In genomic region chr16:87964049-87964448, GRCh38 we compare ENCODE assay signal across 9 cellular contexts. TPM values are rescaled to one million over a fixed set of nuclear protein-coding genes. Genes with fewer than 3 reads are reported as not detected.
DNase-seq lines count a peak whose midpoint lies in the region; ATAC-seq and TF ChIP-seq lines count a peak whose summit lies in the region.
"Had no signal": no experiment of that assay in that cellular context is flagged by ENCODE, and none has a peak within 500 bp of the region (broad histone marks: within the 10 kb centered on the region; RNA-seq: fewer than 3 reads in every experiment).

No MANE protein-coding gene starts in this region.

- H3K36me3 ChIP-seq in CD4-positive, CD25-positive, alpha-beta regulatory T cell (ENCODE audit: control insufficient read depth, insufficient read depth, low read length) = peaks cover 4% of the 10 kb centered on the region
- H3K36me3 ChIP-seq in neural progenitor cell = no peaks in the 10 kb centered on the region

- DNase-seq in CD4-positive, CD25-positive, alpha-beta regulatory T cell = no peak
- no peak for DNase-seq in HFFc6
- no peak for DNase-seq in neural progenitor cell (ENCODE audit: low spot score)
- DNase-seq in NCI-H187 treated with DMSO at 0.1 percent for 48 hours (lab: John Stamatoyannopoulos, UW) = no peak
- no peak for DNase-seq in GOT3 (lab: John Stamatoyannopoulos, UW)
- no peak for DNase-seq in lower leg skin (ENCODE audit: low spot score in 2 of 2)
- DNase-seq: small intestine had no signal

- no peaks in the 10 kb centered on the region for H3K9me3 Mint-ChIP-seq in CD4-positive, CD25-positive, alpha-beta regulatory T cell
- H3K9me3 Mint-ChIP-seq in HFFc6 (no peaks in the 10 kb centered on the region), neural progenitor cell (no peaks in the 10 kb centered on the region)
- H3K9me3 Mint-ChIP-seq in dendritic cell treated with granulocyte-macrophage colony-stimulating factor and Interleukin-4, amounts not matched to agents 40 ng/mL and 50 ng/mL, for 4 days = no peaks in the 10 kb centered on the region

- no peak for ATAC-seq in CD4-positive, CD25-positive, alpha-beta regulatory T cell (ENCODE audit: low read depth in 2 of 2)

- no peaks in the 10 kb centered on the region for H3K9me3 ChIP-seq in CD4-positive, CD25-positive, alpha-beta regulatory T cell (ENCODE audit: control insufficient read depth in 2 of 2, low read length in 2 of 2)
- no peaks in the 10 kb centered on the region for H3K9me3 ChIP-seq in neural progenitor cell (ENCODE audit: low read depth)

- H3K36me3 Mint-ChIP-seq in CD4-positive, CD25-positive, alpha-beta regulatory T cell = peaks cover 6% of the 10 kb centered on the region
- H3K36me3 Mint-ChIP-seq in HFFc6 (ENCODE audit: low read depth) (peaks cover 5% of the 10 kb centered on the region), neural progenitor cell (peaks cover 9% of the 10 kb centered on the region)
- peaks cover 15% of the 10 kb centered on the region for H3K36me3 Mint-ChIP-seq in dendritic cell treated with granulocyte-macrophage colony-stimulating factor and Interleukin-4, amounts not matched to agents 40 ng/mL and 50 ng/mL, for 4 days (ENCODE audit: low read depth)

- H3K4me1 ChIP-seq in CD4-positive, CD25-positive, alpha-beta regulatory T cell (ENCODE audit: control insufficient read depth, insufficient read depth, low read length, poor library complexity, severe bottlenecking) = peaks cover 50% of the 10 kb centered on the region
- peaks cover 9% of the 10 kb centered on the region for H3K4me1 ChIP-seq in neural progenitor cell

- peak overlapping the region; percentile 91 to 94 (median 93) for H3K27ac Mint-ChIP-seq in CD4-positive, CD25-positive, alpha-beta regulatory T cell
- H3K27ac Mint-ChIP-seq in HFFc6 (peak overlapping the region; percentile 88), neural progenitor cell (peak overlapping the region; percentile 74)
- H3K27ac Mint-ChIP-seq in dendritic cell treated with granulocyte-macrophage colony-stimulating factor and Interleukin-4, amounts not matched to agents 40 ng/mL and 50 ng/mL, for 4 days = peak overlapping the region; percentile 60

- H3K4me3 Mint-ChIP-seq in CD4-positive, CD25-positive, alpha-beta regulatory T cell = peak overlapping the region in 3 of 4 donors; percentile 30 to 76 (median 76)
- H3K4me3 Mint-ChIP-seq in HFFc6 = no peak overlapping the region; the same call in 1 of the 2 replicates
- no peak overlapping the region for H3K4me3 Mint-ChIP-seq in dendritic cell treated with granulocyte-macrophage colony-stimulating factor and Interleukin-4, amounts not matched to agents 40 ng/mL and 50 ng/mL, for 4 days
- H3K4me3 Mint-ChIP-seq in neural progenitor cell = no peak overlapping the region

- no peak overlapping the region for H3K4me2 ChIP-seq in neural progenitor cell
- H3K4me2 ChIP-seq: hepatocyte had no signal

- H3K4me1 Mint-ChIP-seq in CD4-positive, CD25-positive, alpha-beta regulatory T cell = peaks cover 25 to 87% (median 62%) of the 10 kb centered on the region in 4 donors
- peaks cover 64% of the 10 kb centered on the region for H3K4me1 Mint-ChIP-seq in HFFc6 (ENCODE audit: low read depth)
- peaks cover 63% of the 10 kb centered on the region for H3K4me1 Mint-ChIP-seq in dendritic cell treated with granulocyte-macrophage colony-stimulating factor and Interleukin-4, amounts not matched to agents 40 ng/mL and 50 ng/mL, for 4 days (ENCODE audit: low read depth)
- peaks cover 23% of the 10 kb centered on the region for H3K4me1 Mint-ChIP-seq in neural progenitor cell

- no peak overlapping the region for H2AFZ ChIP-seq in neural progenitor cell (replicated peaks)
- H2AFZ ChIP-seq: hepatocyte had no signal

- intact Hi-C loops in dendritic cell treated with granulocyte-macrophage colony-stimulating factor and Interleukin-4, amounts not matched to agents 40 ng/mL and 50 ng/mL, for 4 days (cut with micrococcal nuclease) = no loop called here
- intact Hi-C loops in lower leg skin (cut with DNase I; ENCODE audit: low total_unique reads) = no loop called here

- H3K79me2 ChIP-seq in neural progenitor cell (ENCODE audit: low read depth) = peaks cover 96% of the 10 kb centered on the region

- H3K9ac ChIP-seq in neural progenitor cell = no peak overlapping the region

- H3F3A ChIP-seq in neural progenitor cell (ENCODE audit: low read depth) = no peaks in the 10 kb centered on the region

- TF ChIP-seq CTCF in HFFc6 (IDR thresholded peaks at IDR 0.05) (no peak), neural progenitor cell (IDR thresholded peaks at IDR 0.05) (no peak), lower leg skin (IDR thresholded peaks at IDR 0.05) (no peak)

- peak overlapping the region; percentile 85 for H3K27ac ChIP-seq in CD4-positive, CD25-positive, alpha-beta regulatory T cell (ENCODE audit: insufficient read depth, low read length, poor library complexity, severe bottlenecking)
- no peak overlapping the region for H3K27ac ChIP-seq in neural progenitor cell
- H3K27ac ChIP-seq: hepatocyte had no signal

- TF ChIP-seq POLR2A in lower leg skin (IDR thresholded peaks at IDR 0.05) = no peak

- peaks cover 47% of the 10 kb centered on the region for H4K20me1 ChIP-seq in neural progenitor cell (ENCODE audit: low read depth)

- H3K27me3 Mint-ChIP-seq in CD4-positive, CD25-positive, alpha-beta regulatory T cell = no peaks in the 10 kb centered on the region
- 0 out of 2 replicates have a peak, but pooled peaks cover 2% of the 10 kb centered on the region for H3K27me3 Mint-ChIP-seq in HFFc6 (ENCODE audit: insufficient read depth)
- no peaks in the 10 kb centered on the region for H3K27me3 Mint-ChIP-seq in dendritic cell treated with granulocyte-macrophage colony-stimulating factor and Interleukin-4, amounts not matched to agents 40 ng/mL and 50 ng/mL, for 4 days
- peaks cover 3% of the 10 kb centered on the region for H3K27me3 Mint-ChIP-seq in neural progenitor cell (ENCODE audit: insufficient read depth, low read depth)

- WGBS in lower leg skin, 2 donors = 84 to 89% methylated on average over 10 of the region's 10 CpGs

- H3K27me3 ChIP-seq in CD4-positive, CD25-positive, alpha-beta regulatory T cell (ENCODE audit: control insufficient read depth, insufficient read depth, low read length) = no peaks in the 10 kb centered on the region
- H3K27me3 ChIP-seq in neural progenitor cell = no peaks in the 10 kb centered on the region
- H3K27me3 ChIP-seq: hepatocyte had no signal

- H3K4me3 ChIP-seq in CD4-positive, CD25-positive, alpha-beta regulatory T cell (ENCODE audit: low read depth, low read length) = peak overlapping the region; percentile 75
- H3K4me3 ChIP-seq in neural progenitor cell = no peak overlapping the region
- no peak overlapping the region for H3K4me3 ChIP-seq in lower leg skin (ENCODE audit: low read depth, poor library complexity, severe bottlenecking)
- H3K4me3 ChIP-seq: hepatocyte had no signal

RNA-seq across cellular contexts. Expression of gene BANP, which starts 12.8 kb away (rescaled TPM):
- total RNA-seq in CD4-positive, CD25-positive, alpha-beta regulatory T cell = 114 TPM
- polyA plus RNA-seq in CD4-positive, CD25-positive, alpha-beta regulatory T cell = 10 to 100 TPM; 20.4 to 27.6 (median 25.9) TPM
- 10 to 100 TPM; 15.6 to 19.0 (median 16.2) TPM for total RNA-seq in HFFc6 (2021; fragmentation: NEBNext Ultra II Directional; extraction: Animal tissue kit (Norgen Biotek cat#: 25700))
- total RNA-seq in neural progenitor cell (ENCODE audit: low replicate concordance) = 29.0 and 30.4 TPM in 2 replicates
- 10 to 100 TPM; 21.6 to 28.7 (median 24.5) TPM for total RNA-seq in lower leg skin

RNA-seq across cellular contexts. Expression of gene CA5A, which starts 27.7 kb away (rescaled TPM):
- not detected for total RNA-seq in CD4-positive, CD25-positive, alpha-beta regulatory T cell
- polyA plus RNA-seq in CD4-positive, CD25-positive, alpha-beta regulatory T cell = not detected
- total RNA-seq in HFFc6 (2021; fragmentation: NEBNext Ultra II Directional; extraction: Animal tissue kit (Norgen Biotek cat#: 25700)) = not detected
- total RNA-seq in neural progenitor cell (ENCODE audit: low replicate concordance) = not detected in 2 replicates
- total RNA-seq in lower leg skin = not detected
- polyA plus RNA-seq: small intestine had no signal

Comparison
In these comparisons a context has a peak if more than half of its experiments do, and no peak if none do; other contexts are left out.
1. H3K4me3 Mint-ChIP-seq: peak in CD4-positive, CD25-positive, alpha-beta regulatory T cell (3 of 4); none in HFFc6 (single experiment), dendritic cell treated with granulocyte-macrophage colony-stimulating factor and Interleukin-4, amounts not matched to agents 40 ng/mL and 50 ng/mL, for 4 days (single experiment) and neural progenitor cell (single experiment).
2. Peak in every context shown above with its lines, with median percentiles within 50 percentile points of each other: H3K27ac Mint-ChIP-seq.